17 cellular contexts compared by ENCODE assay signal in genomic region chr20:1214838-1215261, GRCh38. TPM values are rescaled to one million over a fixed set of nuclear protein-coding genes. Genes with fewer than 3 reads are reported as not detected.
"Had no signal": no experiment of that assay in that cellular context is flagged by ENCODE, and none has a peak within 500 bp of the region (broad histone marks: within the 10 kb centered on the region; RNA-seq: fewer than 3 reads in every experiment).

No MANE protein-coding gene starts in this region.

- ATAC-seq: gastroesophageal sphincter, heart right ventricle, sciatic nerve had no signal

- H3K27ac ChIP-seq: gastroesophageal sphincter, heart right ventricle, ovary, SJSA1, spleen had no signal

- H3K36me3 Mint-ChIP-seq: type B pancreatic cell had no signal

- H3K27me3 ChIP-seq: ovary had no signal

- H3K4me3 Mint-ChIP-seq: type B pancreatic cell had no signal

- H3K9me3 Mint-ChIP-seq: stimulated activated naive CD8-positive, alpha-beta T cell treated with anti-CD3 and anti-CD28 coated beads, Interleukin-15, amount 100 ng/mL, for 72 hours; type B pancreatic cell had no signal

- H3K9me3 ChIP-seq: gastroesophageal sphincter, heart right ventricle, ovary, SJSA1, spleen had no signal

- DNase-seq: activated gamma-delta T cell, heart right ventricle, midbrain, ovary, spleen, T-helper 9 cell had no signal

- H3K27ac Mint-ChIP-seq: type B pancreatic cell had no signal

- H3K27me3 Mint-ChIP-seq: stimulated activated naive CD8-positive, alpha-beta T cell treated with anti-CD3 and anti-CD28 coated beads, Interleukin-15, amount 100 ng/mL, for 72 hours had no signal

- H3K4me3 ChIP-seq: gastroesophageal sphincter, heart right ventricle, lung, ovary, SJSA1, spleen had no signal

RNA-seq across cellular contexts. Expression of gene RAD21L1, which starts 11.0 kb away (rescaled TPM):
- total RNA-seq: activated CD8-positive, alpha-beta memory T cell treated with anti-CD3 and anti-CD28 coated beads for 36 hours; chondrocyte; dermis microvascular lymphatic vessel endothelial cell; gastroesophageal sphincter; heart right ventricle; ovary; sciatic nerve; spleen had no signal
- polyA plus RNA-seq: heart right ventricle, ovary, spleen had no signal

RNA-seq across cellular contexts. Expression of gene C20orf202, which starts 11.6 kb away (rescaled TPM):
- total RNA-seq: activated CD8-positive, alpha-beta memory T cell treated with anti-CD3 and anti-CD28 coated beads for 36 hours; chondrocyte; epithelial cell of proximal tubule; myocyte; SJSA1 had no signal

RNA-seq across cellular contexts. Expression of gene TMEM74B, which starts 30.1 kb away (rescaled TPM):
- total RNA-seq: myocyte, SJSA1 had no signal
